Comparison of ENCODE assay signal across 16 cellular contexts in the genomic region with DNA sequence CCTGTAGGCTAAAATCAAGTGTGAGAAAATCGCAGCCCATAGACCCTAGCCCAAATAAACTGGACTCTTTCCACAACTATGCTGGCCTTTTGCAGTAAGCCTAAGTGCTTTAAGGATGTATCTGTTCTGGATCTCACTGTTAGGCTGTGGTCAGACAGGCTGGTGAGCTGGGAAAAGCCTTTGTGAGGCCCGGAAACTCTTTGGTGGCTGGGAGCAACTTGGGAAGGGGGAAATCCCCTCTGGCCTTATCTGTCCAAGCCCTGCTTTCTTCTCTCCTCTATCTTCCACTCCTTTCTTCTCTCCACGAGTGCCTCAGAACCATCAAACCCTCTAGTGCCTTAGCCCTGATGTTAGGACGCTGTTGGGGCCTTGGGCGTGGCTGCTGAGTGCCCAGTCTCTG.
DNase-seq lines count a peak whose midpoint lies in the region; ATAC-seq and TF ChIP-seq lines count a peak whose summit lies in the region.
"Had no signal": no experiment of that assay in that cellular context is flagged by ENCODE, and none has a peak within 500 bp of the region (broad histone marks: within the 10 kb centered on the region; RNA-seq: fewer than 3 reads in every experiment).

No MANE protein-coding gene starts in this region.

- H3K18ac ChIP-seq in neuronal stem cell (ENCODE audit: low read length) = peak overlapping the region; percentile 44

- TF ChIP-seq CTCF in left ventricle myocardium inferior (IDR thresholded peaks at IDR 0.05; ENCODE audit: borderline replicate concordance) (no peak), vagina (IDR thresholded peaks at IDR 0.05) (no peak)

- H2BK12ac ChIP-seq in neuronal stem cell (ENCODE audit: low read length) = no peak overlapping the region

- H3K36me3 ChIP-seq in left ventricle myocardium inferior (no peaks in the 10 kb centered on the region), neuronal stem cell (replicated peaks in 1 of 2; ENCODE audit: control insufficient read depth in 2 of 2, insufficient read depth in 2 of 2, low read length in 2 of 2) (no peaks in the 10 kb centered on the region), vagina (no peaks in the 10 kb centered on the region)

- H3K9me3 ChIP-seq in left ventricle myocardium inferior (replicated peaks) (no peaks in the 10 kb centered on the region), right cardiac atrium (ENCODE audit: control insufficient read depth, low read length) (no peaks in the 10 kb centered on the region), neuronal stem cell (replicated peaks in 1 of 2; ENCODE audit: control insufficient read depth in 2 of 2, insufficient read depth in 1 of 2, low read depth in 1 of 2, low read length in 2 of 2) (no peaks in the 10 kb centered on the region), vagina (no peaks in the 10 kb centered on the region)

- no peak overlapping the region for H3K23ac ChIP-seq in neuronal stem cell (ENCODE audit: low read depth, low read length, poor library complexity)

- H4K91ac ChIP-seq in neuronal stem cell (ENCODE audit: low read depth, low read length, poor library complexity) = no peak overlapping the region

- no peak overlapping the region for H3K4ac ChIP-seq in neuronal stem cell (ENCODE audit: low read length)

- H3K79me1 ChIP-seq in neuronal stem cell (ENCODE audit: low read depth, low read length) = no peaks in the 10 kb centered on the region

- H3K4me1 ChIP-seq in left ventricle myocardium inferior (peaks cover 71% of the 10 kb centered on the region), right cardiac atrium (ENCODE audit: control insufficient read depth, insufficient read depth, low read length) (peaks cover 3% of the 10 kb centered on the region), neuronal stem cell (ENCODE audit: control insufficient read depth in 2 of 2, insufficient read depth in 1 of 2, low read depth in 1 of 2, low read length in 2 of 2) (peaks cover 2 to 4% of the 10 kb centered on the region in 2 donors), vagina (peaks cover 7% of the 10 kb centered on the region)

- no peak overlapping the region for H3K14ac ChIP-seq in neuronal stem cell (ENCODE audit: low read length)

- intact Hi-C loops in left ventricle myocardium inferior (cut with micrococcal nuclease) = no loop called here
- intact Hi-C loops in right cardiac atrium (cut with DNase I) = loop anchor here in 1 of 4 donors (2.0 kb wide), 1 partner anchor 74 kb away; no protein-coding TSS in a partner anchor
- intact Hi-C loops in vagina (cut with DNase I) = no loop called here
- intact Hi-C loops in activated CD4-positive, alpha-beta memory T cell treated with anti-CD3 and anti-CD28 coated beads for 36 hours (cut with micrococcal nuclease) = no loop called here

- H4K8ac ChIP-seq in neuronal stem cell (ENCODE audit: low read depth, low read length) = no peak overlapping the region

- H2BK5ac ChIP-seq in neuronal stem cell (ENCODE audit: low read length) = no peak overlapping the region

- TF ChIP-seq POLR2A in vagina (IDR thresholded peaks at IDR 0.05) = no peak

- no peak overlapping the region for H3K4me2 ChIP-seq in neuronal stem cell (ENCODE audit: insufficient read depth, low read length, poor library complexity, severe bottlenecking)

- no peak overlapping the region for H3K27ac Mint-ChIP-seq in activated CD4-positive, alpha-beta memory T cell treated with anti-CD3 and anti-CD28 coated beads for 36 hours
- H3K27ac Mint-ChIP-seq: B cell; CD4-positive, alpha-beta T cell had no signal

- no peaks in the 10 kb centered on the region for H3K36me3 Mint-ChIP-seq in activated CD4-positive, alpha-beta memory T cell treated with anti-CD3 and anti-CD28 coated beads for 36 hours

- DNase-seq in left ventricle myocardium inferior (no peak), right cardiac atrium (no peak), islet precursor cell (peak; percentile 55), neuronal stem cell (ENCODE audit: low spot score) (no peak), vagina (ENCODE audit: extremely low spot score in 2 of 2) (no peak), medulla oblongata (ENCODE audit: extremely low spot score) (no peak)
- no peak for DNase-seq in activated CD4-positive, alpha-beta memory T cell treated with anti-CD3 and anti-CD28 coated beads for 36 hours
- DNase-seq: C1 segment of cervical spinal cord; CD4-positive, alpha-beta T cell; DMS153; DMS79 treated with DMSO at 0.1 percent for 48 hours; EL; GM23248 had no signal

- CTCF ChIA-PET in activated CD4-positive, alpha-beta memory T cell treated with anti-CD3 and anti-CD28 coated beads for 36 hours (lab: Charles Lee) = no interaction called here

- ATAC-seq in right cardiac atrium = no peak
- no peak for ATAC-seq in GM21619 (IDR thresholded peaks at IDR 0.05; ENCODE audit: unreplicated experiment)

- POLR2A ChIA-PET in activated CD4-positive, alpha-beta memory T cell treated with anti-CD3 and anti-CD28 coated beads for 36 hours (lab: Charles Lee) = no interaction called here

- H3K27me3 ChIP-seq in left ventricle myocardium inferior (ENCODE audit: low read depth) (no peaks in the 10 kb centered on the region), right cardiac atrium (ENCODE audit: control insufficient read depth, insufficient read depth) (no peaks in the 10 kb centered on the region), neuronal stem cell (ENCODE audit: control insufficient read depth in 3 of 3, insufficient read depth in 3 of 3, low read depth in 1 of 3, low read length in 3 of 3) (no peaks in the 10 kb centered on the region), vagina (no peaks in the 10 kb centered on the region)

- H2AFZ ChIP-seq in neuronal stem cell (ENCODE audit: low read length) = no peak overlapping the region
- H2AFZ ChIP-seq: GM23248 had no signal

- no peak overlapping the region for H2BK15ac ChIP-seq in neuronal stem cell (ENCODE audit: low read length)

- H3K27me3 Mint-ChIP-seq in activated CD4-positive, alpha-beta memory T cell treated with anti-CD3 and anti-CD28 coated beads for 36 hours = peaks cover 2% of the 10 kb centered on the region
- H3K27me3 Mint-ChIP-seq: B cell; CD4-positive, alpha-beta T cell; IgD-negative memory B cell had no signal

- H3K27ac ChIP-seq in left ventricle myocardium inferior (replicated peaks) (peak overlapping the region; percentile 70), right cardiac atrium (ENCODE audit: low read length) (no peak overlapping the region), neuronal stem cell (replicated peaks; ENCODE audit: low read length) (no peak overlapping the region), vagina (peak overlapping the region; percentile 10)
- H3K27ac ChIP-seq: GM23248 had no signal

- no peaks in the 10 kb centered on the region for H3K4me1 Mint-ChIP-seq in activated CD4-positive, alpha-beta memory T cell treated with anti-CD3 and anti-CD28 coated beads for 36 hours (ENCODE audit: low read depth)

- H3K9me3 Mint-ChIP-seq in activated CD4-positive, alpha-beta memory T cell treated with anti-CD3 and anti-CD28 coated beads for 36 hours = no peaks in the 10 kb centered on the region
- H3K9me3 Mint-ChIP-seq: CD4-positive, alpha-beta T cell; IgD-negative memory B cell had no signal

- H2BK120ac ChIP-seq in neuronal stem cell (ENCODE audit: low read depth, low read length) = no peak overlapping the region

- 88% methylated on average over 5 of the region's 5 CpGs for WGBS in right cardiac atrium
- no CpG with 5 or more reads among the region's 5 CpGs for WGBS in neuronal stem cell (ENCODE audit: extremely low coverage in 2 of 2, insufficient read length in 2 of 2, insufficient replicate concordance in 1 of 2), 2 donors

- H3K4me3 ChIP-seq in left ventricle myocardium inferior (no peak overlapping the region), right cardiac atrium (ENCODE audit: low read length) (no peak overlapping the region), neuronal stem cell (ENCODE audit: low read length in 2 of 2) (no peak overlapping the region), vagina (no peak overlapping the region)
- H3K4me3 ChIP-seq: GM23248 had no signal

- H2AK5ac ChIP-seq in neuronal stem cell (ENCODE audit: low read depth, low read length) = no peak overlapping the region

- H3K9ac ChIP-seq in neuronal stem cell (ENCODE audit: low read depth, low read length, poor library complexity) = no peak overlapping the region
- H3K9ac ChIP-seq: GM23248 had no signal

- H3K4me3 Mint-ChIP-seq in activated CD4-positive, alpha-beta memory T cell treated with anti-CD3 and anti-CD28 coated beads for 36 hours = no peak overlapping the region
- H3K4me3 Mint-ChIP-seq: B cell; CD4-positive, alpha-beta T cell had no signal

Comparison
In these comparisons a context has a peak if more than half of its experiments do, and no peak if none do; other contexts are left out.
1. H3K27ac ChIP-seq: peak in left ventricle myocardium inferior (single experiment) and vagina (single experiment); none in right cardiac atrium (single experiment) and neuronal stem cell (single experiment).